Comparison of ENCODE assay signal across 8 cellular contexts in the genomic region with DNA sequence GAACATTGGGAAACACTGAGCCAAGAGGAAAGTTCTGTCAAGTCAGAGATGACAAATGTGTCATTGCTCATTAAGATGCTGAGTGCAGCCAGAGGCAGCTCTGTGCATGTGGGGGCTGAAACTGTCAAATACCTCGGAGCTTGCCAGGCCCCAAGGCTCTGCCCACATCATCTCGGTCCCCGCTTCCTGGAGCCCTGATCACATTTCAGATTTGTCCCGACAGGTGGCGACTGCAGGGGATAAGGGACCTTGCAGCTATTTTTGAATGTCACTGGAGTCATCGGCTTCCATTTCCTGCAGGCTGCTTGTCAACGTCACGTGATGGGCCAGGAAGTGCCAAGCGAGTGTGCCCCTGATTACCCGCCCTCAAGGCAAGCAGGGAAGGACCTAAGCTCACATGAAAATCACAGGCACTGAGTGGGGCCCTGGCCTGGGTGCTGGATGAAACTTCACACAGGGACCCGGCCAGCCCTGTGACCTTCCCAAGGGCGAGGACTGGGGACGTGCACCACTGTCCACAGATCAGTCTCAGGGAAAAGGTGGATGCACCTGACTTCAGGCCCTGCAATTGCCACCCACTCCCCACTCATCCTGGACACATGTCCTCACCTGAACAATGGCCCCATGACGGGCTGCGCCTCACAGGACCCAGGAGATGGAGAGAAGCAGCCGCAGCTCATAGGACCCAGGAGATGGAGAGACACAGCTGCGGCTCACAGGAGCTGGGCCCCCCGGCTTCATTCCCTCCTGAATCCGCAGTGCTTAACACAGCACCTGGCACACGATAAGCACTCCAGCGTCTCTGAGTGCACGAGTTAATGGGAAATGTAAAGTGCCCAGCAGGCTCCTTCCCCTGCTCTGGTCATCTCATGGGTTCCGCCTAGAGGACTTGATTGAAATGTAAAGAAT.
DNase-seq lines count a peak whose midpoint lies in the region; ATAC-seq and TF ChIP-seq lines count a peak whose summit lies in the region.

No MANE protein-coding gene starts in this region.

- H3K4me3 Mint-ChIP-seq in WTC11: peak overlapping the region; percentile 59
- H3K4me3 Mint-ChIP-seq in central memory CD8-positive, alpha-beta T cell: peak overlapping the region; percentile 18

- intact Hi-C loops in posterior cingulate gyrus (cut with DNase I): no loop called here

- H3K27ac Mint-ChIP-seq in WTC11: peak overlapping the region; percentile 97
- peak overlapping the region; percentile 25 for H3K27ac Mint-ChIP-seq in central memory CD8-positive, alpha-beta T cell (ENCODE audit: low read depth)

- CTCF ChIA-PET in WTC11 (lab: Charles Lee): interaction anchor here (0.6 to 6.2 kb wide), 20 partner anchors 10 to 327 kb away, joined by 3 to 32 read pairs (median 4); a partner anchor contains a TSS

- DNase-seq in WTC11 (ENCODE audit: low spot score) (peak; percentile 58), posterior cingulate gyrus (peak in 8 of 10 donors; percentile 45 to 93 (median 72)), glomerular visceral epithelial cell (ENCODE audit: extremely low spot score) (no peak)
- peak; percentile 47 to 69 for DNase-seq in central memory CD8-positive, alpha-beta T cell (ENCODE audit: low spot score in 2 of 2)

- peaks cover 73% of the 10 kb centered on the region for H3K4me1 Mint-ChIP-seq in WTC11
- peaks cover 48% of the 10 kb centered on the region for H3K4me1 Mint-ChIP-seq in central memory CD8-positive, alpha-beta T cell

- H3K9me3 Mint-ChIP-seq in WTC11: no peaks in the 10 kb centered on the region
- no peaks in the 10 kb centered on the region for H3K9me3 Mint-ChIP-seq in central memory CD8-positive, alpha-beta T cell

- H3K27me3 Mint-ChIP-seq in WTC11 (ENCODE audit: low read depth): no peaks in the 10 kb centered on the region
- H3K27me3 Mint-ChIP-seq in central memory CD8-positive, alpha-beta T cell: no peaks in the 10 kb centered on the region

- H3K36me3 Mint-ChIP-seq in WTC11: peaks cover 44% of the 10 kb centered on the region
- peaks cover 44% of the 10 kb centered on the region for H3K36me3 Mint-ChIP-seq in central memory CD8-positive, alpha-beta T cell (ENCODE audit: insufficient read depth)

- POLR2A ChIA-PET in WTC11 (lab: Charles Lee): interaction anchor here (0.7 to 1.0 kb wide), 2 partner anchors 18 to 151 kb away, joined by 3 read pairs; no protein-coding TSS in a partner anchor

- TF ChIP-seq CTCF in WTC11 (IDR thresholded peaks at IDR 0.05): no peak

- ATAC-seq in GM21447 (IDR thresholded peaks at IDR 0.05; ENCODE audit: unreplicated experiment) (peak; percentile 48), WTC11 (peak; percentile 68), HG02840 (IDR thresholded peaks at IDR 0.05; ENCODE audit: low FRiP score, unreplicated experiment) (no peak), GM21576 (IDR thresholded peaks at IDR 0.05; ENCODE audit: unreplicated experiment) (no peak), HG02981 (IDR thresholded peaks at IDR 0.05; ENCODE audit: unreplicated experiment) (no peak)
- ATAC-seq in central memory CD8-positive, alpha-beta T cell (replicated peaks; ENCODE audit: extremely low read depth, poor library complexity, severe bottlenecking): peak; percentile 85

TF ChIP-seq in WTC11, 78 proteins besides CTCF, POLR2A, EP300 and RAD21:
- TF ChIP-seq ZNF232 (CRISPR knock-in tag; IDR thresholded peaks at IDR 0.05) (0 out of 2 replicates have a peak, but pooled peaks have one; percentile 31), TEAD1 (CRISPR knock-in tag; IDR thresholded peaks at IDR 0.05) (peak; percentile 32; the same call in 1 of the 2 replicates), NR2C2 (CRISPR knock-in tag; IDR thresholded peaks at IDR 0.05) (no peak)
- TF ChIP-seq, protein P1, sequence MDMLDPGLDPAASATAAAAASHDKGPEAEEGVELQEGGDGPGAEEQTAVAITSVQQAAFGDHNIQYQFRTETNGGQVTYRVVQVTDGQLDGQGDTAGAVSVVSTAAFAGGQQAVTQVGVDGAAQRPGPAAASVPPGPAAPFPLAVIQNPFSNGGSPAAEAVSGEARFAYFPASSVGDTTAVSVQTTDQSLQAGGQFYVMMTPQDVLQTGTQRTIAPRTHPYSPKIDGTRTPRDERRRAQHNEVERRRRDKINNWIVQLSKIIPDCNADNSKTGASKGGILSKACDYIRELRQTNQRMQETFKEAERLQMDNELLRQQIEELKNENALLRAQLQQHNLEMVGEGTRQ (CRISPR knock-in tag; IDR thresholded peaks at IDR 0.05): peak; percentile 92
- TF ChIP-seq, protein P2, sequence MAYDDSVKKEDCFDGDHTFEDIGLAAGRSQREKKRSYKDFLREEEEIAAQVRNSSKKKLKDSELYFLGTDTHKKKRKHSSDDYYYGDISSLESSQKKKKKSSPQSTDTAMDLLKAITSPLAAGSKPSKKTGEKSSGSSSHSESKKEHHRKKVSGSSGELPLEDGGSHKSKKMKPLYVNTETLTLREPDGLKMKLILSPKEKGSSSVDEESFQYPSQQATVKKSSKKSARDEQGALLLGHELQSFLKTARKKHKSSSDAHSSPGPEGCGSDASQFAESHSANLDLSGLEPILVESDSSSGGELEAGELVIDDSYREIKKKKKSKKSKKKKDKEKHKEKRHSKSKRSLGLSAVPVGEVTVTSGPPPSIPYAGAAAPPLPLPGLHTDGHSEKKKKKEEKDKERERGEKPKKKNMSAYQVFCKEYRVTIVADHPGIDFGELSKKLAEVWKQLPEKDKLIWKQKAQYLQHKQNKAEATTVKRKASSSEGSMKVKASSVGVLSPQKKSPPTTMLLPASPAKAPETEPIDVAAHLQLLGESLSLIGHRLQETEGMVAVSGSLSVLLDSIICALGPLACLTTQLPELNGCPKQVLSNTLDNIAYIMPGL (CRISPR knock-in tag; IDR thresholded peaks at IDR 0.05): 0 out of 2 replicates have a peak, but pooled peaks have one; percentile 43
- TF ChIP-seq, protein P3, sequence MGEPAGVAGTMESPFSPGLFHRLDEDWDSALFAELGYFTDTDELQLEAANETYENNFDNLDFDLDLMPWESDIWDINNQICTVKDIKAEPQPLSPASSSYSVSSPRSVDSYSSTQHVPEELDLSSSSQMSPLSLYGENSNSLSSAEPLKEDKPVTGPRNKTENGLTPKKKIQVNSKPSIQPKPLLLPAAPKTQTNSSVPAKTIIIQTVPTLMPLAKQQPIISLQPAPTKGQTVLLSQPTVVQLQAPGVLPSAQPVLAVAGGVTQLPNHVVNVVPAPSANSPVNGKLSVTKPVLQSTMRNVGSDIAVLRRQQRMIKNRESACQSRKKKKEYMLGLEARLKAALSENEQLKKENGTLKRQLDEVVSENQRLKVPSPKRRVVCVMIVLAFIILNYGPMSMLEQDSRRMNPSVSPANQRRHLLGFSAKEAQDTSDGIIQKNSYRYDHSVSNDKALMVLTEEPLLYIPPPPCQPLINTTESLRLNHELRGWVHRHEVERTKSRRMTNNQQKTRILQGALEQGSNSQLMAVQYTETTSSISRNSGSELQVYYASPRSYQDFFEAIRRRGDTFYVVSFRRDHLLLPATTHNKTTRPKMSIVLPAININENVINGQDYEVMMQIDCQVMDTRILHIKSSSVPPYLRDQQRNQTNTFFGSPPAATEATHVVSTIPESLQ (CRISPR knock-in tag; IDR thresholded peaks at IDR 0.05): no peak
- TF ChIP-seq, protein P4, sequence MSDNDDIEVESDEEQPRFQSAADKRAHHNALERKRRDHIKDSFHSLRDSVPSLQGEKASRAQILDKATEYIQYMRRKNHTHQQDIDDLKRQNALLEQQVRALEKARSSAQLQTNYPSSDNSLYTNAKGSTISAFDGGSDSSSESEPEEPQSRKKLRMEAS (CRISPR knock-in tag; IDR thresholded peaks at IDR 0.05): peak; percentile 54
- TF ChIP-seq, protein P5, sequence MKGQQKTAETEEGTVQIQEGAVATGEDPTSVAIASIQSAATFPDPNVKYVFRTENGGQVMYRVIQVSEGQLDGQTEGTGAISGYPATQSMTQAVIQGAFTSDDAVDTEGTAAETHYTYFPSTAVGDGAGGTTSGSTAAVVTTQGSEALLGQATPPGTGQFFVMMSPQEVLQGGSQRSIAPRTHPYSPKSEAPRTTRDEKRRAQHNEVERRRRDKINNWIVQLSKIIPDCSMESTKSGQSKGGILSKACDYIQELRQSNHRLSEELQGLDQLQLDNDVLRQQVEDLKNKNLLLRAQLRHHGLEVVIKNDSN (CRISPR knock-in tag; IDR thresholded peaks at IDR 0.05): peak; percentile 90
- TF ChIP-seq, protein P6, sequence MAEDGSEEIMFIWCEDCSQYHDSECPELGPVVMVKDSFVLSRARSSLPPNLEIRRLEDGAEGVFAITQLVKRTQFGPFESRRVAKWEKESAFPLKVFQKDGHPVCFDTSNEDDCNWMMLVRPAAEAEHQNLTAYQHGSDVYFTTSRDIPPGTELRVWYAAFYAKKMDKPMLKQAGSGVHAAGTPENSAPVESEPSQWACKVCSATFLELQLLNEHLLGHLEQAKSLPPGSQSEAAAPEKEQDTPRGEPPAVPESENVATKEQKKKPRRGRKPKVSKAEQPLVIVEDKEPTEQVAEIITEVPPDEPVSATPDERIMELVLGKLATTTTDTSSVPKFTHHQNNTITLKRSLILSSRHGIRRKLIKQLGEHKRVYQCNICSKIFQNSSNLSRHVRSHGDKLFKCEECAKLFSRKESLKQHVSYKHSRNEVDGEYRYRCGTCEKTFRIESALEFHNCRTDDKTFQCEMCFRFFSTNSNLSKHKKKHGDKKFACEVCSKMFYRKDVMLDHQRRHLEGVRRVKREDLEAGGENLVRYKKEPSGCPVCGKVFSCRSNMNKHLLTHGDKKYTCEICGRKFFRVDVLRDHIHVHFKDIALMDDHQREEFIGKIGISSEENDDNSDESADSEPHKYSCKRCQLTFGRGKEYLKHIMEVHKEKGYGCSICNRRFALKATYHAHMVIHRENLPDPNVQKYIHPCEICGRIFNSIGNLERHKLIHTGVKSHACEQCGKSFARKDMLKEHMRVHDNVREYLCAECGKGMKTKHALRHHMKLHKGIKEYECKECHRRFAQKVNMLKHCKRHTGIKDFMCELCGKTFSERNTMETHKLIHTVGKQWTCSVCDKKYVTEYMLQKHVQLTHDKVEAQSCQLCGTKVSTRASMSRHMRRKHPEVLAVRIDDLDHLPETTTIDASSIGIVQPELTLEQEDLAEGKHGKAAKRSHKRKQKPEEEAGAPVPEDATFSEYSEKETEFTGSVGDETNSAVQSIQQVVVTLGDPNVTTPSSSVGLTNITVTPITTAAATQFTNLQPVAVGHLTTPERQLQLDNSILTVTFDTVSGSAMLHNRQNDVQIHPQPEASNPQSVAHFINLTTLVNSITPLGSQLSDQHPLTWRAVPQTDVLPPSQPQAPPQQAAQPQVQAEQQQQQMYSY (CRISPR knock-in tag; IDR thresholded peaks at IDR 0.05): 0 out of 2 replicates have a peak, but pooled peaks have one; percentile 2

Comparison
In these comparisons a context has a peak if more than half of its experiments do, and no peak if none do; other contexts are left out.
1. ATAC-seq: peak in GM21447 (single experiment), WTC11 (single experiment) and central memory CD8-positive, alpha-beta T cell (single experiment); none in HG02840 (single experiment), GM21576 (single experiment) and HG02981 (single experiment).